ENCODE assay signal across 25 cellular contexts in the genomic region with DNA sequence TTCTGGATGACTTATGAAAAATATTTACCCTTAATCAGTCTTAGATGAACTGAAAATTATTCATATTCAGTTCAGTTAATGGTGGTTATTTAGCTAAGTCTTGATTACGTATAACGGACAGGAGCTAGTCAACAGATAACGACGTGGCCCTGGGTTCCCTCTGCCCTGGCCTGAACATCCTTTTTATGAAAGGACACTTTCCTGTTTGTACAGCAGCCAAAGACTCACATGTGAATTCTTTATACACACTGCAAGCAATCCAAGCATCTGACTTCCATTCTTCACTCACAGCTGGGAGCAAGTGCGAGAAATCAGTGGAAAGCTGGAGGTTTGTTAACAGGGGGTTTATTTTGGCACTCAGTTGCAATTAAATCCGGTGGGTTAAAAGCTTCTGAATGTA.
DNase-seq lines count a peak whose midpoint lies in the region; ATAC-seq, FAIRE-seq and TF ChIP-seq lines count a peak whose summit lies in the region.
"Had no signal": no experiment of that assay in that cellular context is flagged by ENCODE, and none has a peak within 500 bp of the region (broad histone marks: within the 10 kb centered on the region; RNA-seq: fewer than 3 reads in every experiment).

No MANE protein-coding gene starts in this region.

- in situ Hi-C loops in astrocyte of the cerebellum (cut with HindIII; ENCODE audit: low sequenced_read_pairs) = no loop called here

- FAIRE-seq in frontal cortex (lab: Jason Lieb, UNC) = no peak
- FAIRE-seq: A204.1, GM12878, GM12892, GM18507 had no signal

- no peak overlapping the region for H3K4me3 ChIP-seq in astrocyte of the cerebellum (ENCODE audit: low read depth, low read length)
- no peak overlapping the region for H3K4me3 ChIP-seq in choroid plexus epithelial cell (ENCODE audit: low read depth, low read length)
- H3K4me3 ChIP-seq: BLaER1, GM12878 had no signal

- TF ChIP-seq CTCF in astrocyte of the cerebellum (IDR thresholded peaks at IDR 0.05; ENCODE audit: low read depth, low read length, missing control alignments) (no peak), choroid plexus epithelial cell (conservative IDR thresholded peaks at IDR 0.05; ENCODE audit: low read depth, low read length) (no peak)

- intact Hi-C loops in sciatic nerve (cut with DNase I) = no loop called here

- ATAC-seq in sciatic nerve = peak; percentile 90
- ATAC-seq: GM12878 had no signal

- peak; percentile 9 for DNase-seq in astrocyte of the cerebellum (ENCODE audit: low read depth)
- DNase-seq in choroid plexus epithelial cell (ENCODE audit: low read depth) = peak; percentile 36
- DNase-seq in sciatic nerve (ENCODE audit: low spot score) = no peak
- no peak for DNase-seq in NCI-H2227 (lab: John Stamatoyannopoulos, UW; ENCODE audit: unreplicated experiment)
- no peak for DNase-seq in frontal cortex (ENCODE audit: low spot score in 2 of 2)
- DNase-seq: 8988T; ACHN; BE2C; C1 segment of cervical spinal cord; CD4-positive, alpha-beta memory T cell; CD4-positive, CD25-positive, alpha-beta regulatory T cell; CD8-positive, alpha-beta memory T cell; COR-L47; DMS 273 treated with DMSO at 0.1 percent for 48 hours; DMS153; DMS53; DMS79; DND-41; EL; GDM1 had no signal

Comparison
In these comparisons a context has a peak if more than half of its experiments do, and no peak if none do; other contexts are left out.
1. DNase-seq: peak in astrocyte of the cerebellum (single experiment) and choroid plexus epithelial cell (single experiment); none in sciatic nerve (single experiment), NCI-H2227 (single experiment) and frontal cortex (0 of 2).